Comparison of ENCODE assay signal across 1 cellular context in genomic region chr3:110031975-110032374, GRCh38.
TF ChIP-seq lines count a peak whose summit lies in the region.

No MANE protein-coding gene starts in this region.

TF ChIP-seq in HCT116, 20 proteins besides CTCF, POLR2A, EP300 and RAD21 (continued from another document):
- TF ChIP-seq ZBTB33 (IDR thresholded peaks at IDR 0.05; ENCODE audit: extremely low read depth, insufficient replicate concordance, low read length) (no peak), ATF3 (IDR thresholded peaks at IDR 0.05) (no peak), ZFX (IDR thresholded peaks at IDR 0.05) (no peak)
